8 cellular contexts compared by ENCODE assay signal in the genomic region with DNA sequence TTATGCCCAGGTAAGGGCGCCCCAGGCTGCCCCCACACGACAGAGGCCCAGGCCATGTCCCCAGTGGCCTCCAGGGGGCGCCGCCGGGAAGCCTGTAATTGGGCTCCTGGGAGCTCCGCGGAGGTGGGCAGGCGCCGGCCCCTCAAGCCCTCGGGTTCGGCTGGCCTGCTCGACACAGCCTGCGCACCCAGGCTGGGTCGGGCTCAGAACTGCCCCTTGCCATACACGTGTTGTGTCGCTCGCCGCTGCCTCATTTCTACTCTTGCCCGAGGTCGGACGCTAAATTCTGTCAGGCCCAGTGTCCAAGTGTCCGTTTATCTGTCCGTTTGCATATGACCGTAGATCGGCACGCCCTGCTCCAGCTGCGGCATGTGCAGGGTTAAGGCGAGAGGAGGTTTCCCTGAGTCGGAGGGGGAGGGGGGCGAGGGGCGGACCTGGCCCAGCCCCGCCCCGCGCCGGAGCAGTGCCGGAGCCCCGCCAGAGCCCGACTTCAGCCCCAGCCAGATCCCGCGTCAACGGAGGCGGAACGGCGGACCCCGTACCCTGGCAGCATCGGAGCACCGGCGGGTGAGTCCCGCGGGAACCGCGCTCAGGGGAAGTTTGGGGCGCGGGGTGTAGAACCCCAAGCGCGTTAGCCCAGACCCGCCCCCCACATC. TPM values are rescaled to one million over a fixed set of nuclear protein-coding genes. Genes with fewer than 3 reads are reported as not detected.
DNase-seq lines count a peak whose midpoint lies in the region; ATAC-seq and TF ChIP-seq lines count a peak whose summit lies in the region.

TSS of gene KLHDC8B (plus strand) at position 480 of the 656 bp plus-strand sequence. CDS start 1,172 bp downstream, outside the sequence.

- no peaks in the 10 kb centered on the region for H3K9me3 ChIP-seq in spleen

- intact Hi-C loops in spleen (cut with DNase I; ENCODE audit: low total_unique reads): loop anchor here (5.0 kb wide), 1 partner anchor 106 kb away; the partner anchor contains the start of gene C3orf62

- H3K36me3 ChIP-seq in H7 (replicated peaks; ENCODE audit: control insufficient read depth, insufficient read depth, low read length): no peaks in the 10 kb centered on the region
- peaks cover 0 to 23% (median 0%) of the 10 kb centered on the region in 6 donors for H3K36me3 ChIP-seq in spleen

- peak; percentile 80 to 98 (median 96) for TF ChIP-seq CTCF in spleen (IDR thresholded peaks at IDR 0.05 in 8 of 11, conservative IDR thresholded peaks at IDR 0.05 in 3 of 11)

- peaks cover 7 to 63% (median 46%) of the 10 kb centered on the region in 6 donors for H3K4me1 ChIP-seq in spleen

- H3K4me3 ChIP-seq in H7 (ENCODE audit: insufficient read depth, low read depth, low read length): peak within 1 kb of the TSS; percentile 62
- peak within 1 kb of the TSS; percentile 39 to 88 (median 54) for H3K4me3 ChIP-seq in spleen

- peak within 1 kb of the TSS; percentile 27 to 87 (median 76) for H3K27ac ChIP-seq in spleen

- peaks cover 4% of the 10 kb centered on the region; the same call in 1 of the 2 replicates for H3K27me3 ChIP-seq in H7 (ENCODE audit: control insufficient read depth, insufficient read depth, low read length)
- H3K27me3 ChIP-seq in spleen (replicated peaks in 1 of 7): no peaks in the 10 kb centered on the region

- ATAC-seq in activated CD4-positive, CD25-positive, alpha-beta regulatory T cell treated with anti-CD3 and anti-CD28 coated beads, Interleukin-2, amount 50 U/mL, for 24 hours: peak; percentile 79 to 83
- no peak for ATAC-seq in HG02840 (IDR thresholded peaks at IDR 0.05; ENCODE audit: low FRiP score, unreplicated experiment)

- TF ChIP-seq POLR2A in spleen (IDR thresholded peaks at IDR 0.05): no peak

- DNase-seq in COLO829 (ENCODE audit: low spot score) (peak; percentile 94), H7 (peak; percentile 99), NCI-H2029 (lab: John Stamatoyannopoulos, UW) (peak; percentile 45), islet precursor cell (peak; percentile 96), spleen (peak; percentile 95)
- DNase-seq in central memory CD4-positive, alpha-beta T cell: peak; percentile 70

- 0 to 2% (median 1%) methylated on average over 21 to 57 of the region's 57 CpGs for WGBS in spleen, 5 donors

RNA-seq across cellular contexts. Expression of gene KLHDC8B, which starts in this region (rescaled TPM):
- total RNA-seq in H7 (2014; rRNA removed; shearing (Covaris generic)): 19.8 and 27.7 TPM in 2 replicates
- 10 to 100 TPM; 18.6 to 29.2 (median 21.9) TPM for total RNA-seq in spleen
- polyA plus RNA-seq in spleen: 10 to 100 TPM; 10.5 to 21.3 (median 19.5) TPM

Comparison
In these comparisons a context has a peak if more than half of its experiments do, and no peak if none do; other contexts are left out.
1. DNase-seq: peak in every context shown above with its lines; median percentile 99 in H7; 96 in islet precursor cell; 95 in spleen; 94 in COLO829; 70 in central memory CD4-positive, alpha-beta T cell; 45 in NCI-H2029.